Comparison of ENCODE assay signal across 27 cellular contexts in the genomic region with DNA sequence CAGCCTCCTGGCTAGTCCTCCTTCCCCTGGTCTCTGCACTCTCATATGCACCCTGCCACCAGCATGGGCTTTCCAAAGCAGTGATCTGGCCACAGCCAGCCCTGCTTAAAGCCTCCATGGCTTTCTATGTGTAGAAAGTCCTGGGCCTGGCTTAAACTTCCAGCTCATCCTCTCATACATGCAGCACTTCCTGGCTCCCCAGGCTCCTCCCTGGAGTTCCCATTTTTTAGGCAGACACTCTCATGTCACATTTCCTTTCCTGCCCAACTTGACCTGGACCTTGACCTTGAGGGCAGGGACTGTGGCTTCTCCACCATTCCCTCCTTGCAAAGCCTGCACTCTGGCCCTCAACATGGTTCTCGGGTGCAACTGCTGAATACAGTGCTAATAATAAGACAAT.
"Had no signal": no experiment of that assay in that cellular context is flagged by ENCODE, and none has a peak within 500 bp of the region (broad histone marks: within the 10 kb centered on the region; RNA-seq: fewer than 3 reads in every experiment).

No MANE protein-coding gene starts in this region.

- H3K27ac ChIP-seq: brain microvascular endothelial cell, coronary artery, heart left ventricle, left lung, ovary, skin epidermis, transverse colon had no signal

- H3K4me3 ChIP-seq: coronary artery, heart left ventricle, left lung, ovary, skin epidermis, transverse colon had no signal

- H3K36me3 ChIP-seq: brain microvascular endothelial cell, ovary, transverse colon had no signal

- H3K27ac Mint-ChIP-seq: activated CD4-positive, alpha-beta memory T cell treated with anti-CD3 and anti-CD28 coated beads, Interleukin-2, amount 10 ng/mL, durations not matched to agents 7 days and 5 days; activated CD4-positive, alpha-beta T cell treated with anti-CD3 and anti-CD28 coated beads, Interleukin-2, amount 10 ng/mL, durations not matched to agents 7 days and 5 days; activated naive CD4-positive, alpha-beta T cell treated with anti-CD3 and anti-CD28 coated beads, Interleukin-2, amount 10 ng/mL, durations not matched to agents 7 days and 5 days; activated T-cell treated with anti-CD3 and anti-CD28 coated beads, Interleukin-2, amount 50 U/mL, for 24 hours; immature natural killer cell; nephron; progenitor cell of endocrine pancreas; stimulated activated effector memory CD8-positive, alpha-beta T cell treated with anti-CD3 and anti-CD28 coated beads, Interleukin-12 subunit alpha, Interleukin-12 subunit beta, amount 100 ng/mL, for 72 hours; T-helper 1 cell treated with Interleukin-12 subunit alpha and Interleukin-12 subunit beta and Interleukin-4 antibody, amounts not matched to agents 30 μg/mL and 1 μg/mL, for 36 hours had no signal

- H3K27me3 ChIP-seq: brain microvascular endothelial cell, heart left ventricle, left lung, ovary, transverse colon had no signal

- H3K9me3 ChIP-seq: left lung, transverse colon had no signal

- H3K27me3 Mint-ChIP-seq: activated CD4-positive, alpha-beta memory T cell treated with anti-CD3 and anti-CD28 coated beads, Interleukin-2, amount 10 ng/mL, durations not matched to agents 7 days and 5 days; activated CD4-positive, alpha-beta T cell treated with anti-CD3 and anti-CD28 coated beads, Interleukin-2, amount 10 ng/mL, durations not matched to agents 7 days and 5 days; activated T-cell treated with anti-CD3 and anti-CD28 coated beads, Interleukin-2, amount 50 U/mL, for 24 hours; progenitor cell of endocrine pancreas had no signal

- ATAC-seq: heart left ventricle, left lung, sciatic nerve had no signal

- H3K9me3 Mint-ChIP-seq: immature natural killer cell had no signal

- DNase-seq: activated CD4-positive, alpha-beta memory T cell treated with anti-CD3 and anti-CD28 coated beads, Interleukin-2, amount 10 ng/mL, durations not matched to agents 7 days and 5 days; activated CD4-positive, alpha-beta T cell treated with anti-CD3 and anti-CD28 coated beads for 1 hour; activated CD4-positive, alpha-beta T cell treated with anti-CD3 and anti-CD28 coated beads, Interleukin-2, amount 10 ng/mL, durations not matched to agents 7 days and 5 days; activated CD8-positive, alpha-beta memory T cell treated with anti-CD3 and anti-CD28 coated beads, Interleukin-2, amount 50 U/mL, for 48 hours; activated gamma-delta T cell; activated naive CD4-positive, alpha-beta T cell treated with anti-CD3 and anti-CD28 coated beads, Interleukin-2, amount 10 ng/mL, durations not matched to agents 7 days and 5 days; activated T-cell treated with anti-CD3 and anti-CD28 coated beads, Interleukin-2, amount 50 U/mL, for 24 hours; amniotic stem cell; brain microvascular endothelial cell; foreskin fibroblast; immature natural killer cell; mesendoderm; ovary; retina; stimulated activated CD4-positive, alpha-beta T cell treated with anti-CD3 and anti-CD28 coated beads, Interleukin-4, amount 100 ng/mL, for 24 hours; SW 1271; T-helper 9 cell; transverse colon had no signal

- H3K4me1 Mint-ChIP-seq: activated CD4-positive, alpha-beta memory T cell treated with anti-CD3 and anti-CD28 coated beads, Interleukin-2, amount 10 ng/mL, durations not matched to agents 7 days and 5 days; activated CD4-positive, alpha-beta T cell treated with anti-CD3 and anti-CD28 coated beads, Interleukin-2, amount 10 ng/mL, durations not matched to agents 7 days and 5 days; activated naive CD4-positive, alpha-beta T cell treated with anti-CD3 and anti-CD28 coated beads, Interleukin-2, amount 10 ng/mL, durations not matched to agents 7 days and 5 days; immature natural killer cell; stimulated activated effector memory CD8-positive, alpha-beta T cell treated with anti-CD3 and anti-CD28 coated beads, Interleukin-12 subunit alpha, Interleukin-12 subunit beta, amount 100 ng/mL, for 72 hours had no signal

- H3K4me3 Mint-ChIP-seq: activated CD4-positive, alpha-beta memory T cell treated with anti-CD3 and anti-CD28 coated beads, Interleukin-2, amount 10 ng/mL, durations not matched to agents 7 days and 5 days; activated CD4-positive, alpha-beta T cell treated with anti-CD3 and anti-CD28 coated beads, Interleukin-2, amount 10 ng/mL, durations not matched to agents 7 days and 5 days; activated naive CD4-positive, alpha-beta T cell treated with anti-CD3 and anti-CD28 coated beads, Interleukin-2, amount 10 ng/mL, durations not matched to agents 7 days and 5 days; activated T-cell treated with anti-CD3 and anti-CD28 coated beads, Interleukin-2, amount 50 U/mL, for 24 hours; immature natural killer cell; nephron; stimulated activated effector memory CD8-positive, alpha-beta T cell treated with anti-CD3 and anti-CD28 coated beads, Interleukin-12 subunit alpha, Interleukin-12 subunit beta, amount 100 ng/mL, for 72 hours; T-helper 1 cell treated with Interleukin-12 subunit alpha and Interleukin-12 subunit beta and Interleukin-4 antibody, amounts not matched to agents 30 μg/mL and 1 μg/mL, for 36 hours had no signal

- H3K36me3 Mint-ChIP-seq: activated naive CD4-positive, alpha-beta T cell treated with anti-CD3 and anti-CD28 coated beads, Interleukin-2, amount 10 ng/mL, durations not matched to agents 7 days and 5 days; immature natural killer cell; stimulated activated effector memory CD8-positive, alpha-beta T cell treated with anti-CD3 and anti-CD28 coated beads, Interleukin-12 subunit alpha, Interleukin-12 subunit beta, amount 100 ng/mL, for 72 hours had no signal
